In genomic region chr12:122029620-122030426, GRCh38 we compare ENCODE assay signal across 1 cellular context.
TF ChIP-seq lines count a peak whose summit lies in the region.

No MANE protein-coding gene starts in this region.

TF ChIP-seq in HepG2, 621 proteins besides CTCF, POLR2A, EP300 and RAD21:
- peak; percentile 10; the same call in 1 of the 2 replicates for TF ChIP-seq ZNF687 (CRISPR knock-in tag; IDR thresholded peaks at IDR 0.05)
- no peak for TF ChIP-seq DRAP1 (CRISPR knock-in tag; IDR thresholded peaks at IDR 0.05)
- no peak for TF ChIP-seq KLF11 (CRISPR knock-in tag; IDR thresholded peaks at IDR 0.05)
- TF ChIP-seq RBFOX2 (IDR thresholded peaks at IDR 0.05; ENCODE audit: low read depth, low read length): no peak
- 0 out of 2 replicates have a peak, but pooled peaks have one; percentile 28 for TF ChIP-seq NR2C2 (CRISPR knock-in tag; IDR thresholded peaks at IDR 0.05; ENCODE audit: borderline replicate concordance)
- TF ChIP-seq NR2F6 (IDR thresholded peaks at IDR 0.05): peak; percentile 52; the same call in 1 of the 2 replicates
- peak; percentile 58 for TF ChIP-seq NR2F6 (CRISPR knock-in tag; IDR thresholded peaks at IDR 0.05)
- 0 out of 2 replicates have a peak, but pooled peaks have one; percentile 31 for TF ChIP-seq SP4 (CRISPR knock-in tag; IDR thresholded peaks at IDR 0.05)
- no peak for TF ChIP-seq TEF (CRISPR knock-in tag; IDR thresholded peaks at IDR 0.05)
- TF ChIP-seq SALL1 (CRISPR knock-in tag; IDR thresholded peaks at IDR 0.05): peak; percentile 16; the same call in 1 of the 2 replicates
- peak; percentile 77; the same call in 1 of the 2 replicates for TF ChIP-seq AKAP8 (CRISPR knock-in tag; IDR thresholded peaks at IDR 0.05)
- no peak for TF ChIP-seq RXRA (CRISPR knock-in tag; IDR thresholded peaks at IDR 0.05)
- TF ChIP-seq ZNF280D (CRISPR knock-in tag; IDR thresholded peaks at IDR 0.05): no peak
- TF ChIP-seq RARA (CRISPR knock-in tag; IDR thresholded peaks at IDR 0.05): peak; percentile 23; the same call in 1 of the 2 replicates
